In the genomic region with DNA sequence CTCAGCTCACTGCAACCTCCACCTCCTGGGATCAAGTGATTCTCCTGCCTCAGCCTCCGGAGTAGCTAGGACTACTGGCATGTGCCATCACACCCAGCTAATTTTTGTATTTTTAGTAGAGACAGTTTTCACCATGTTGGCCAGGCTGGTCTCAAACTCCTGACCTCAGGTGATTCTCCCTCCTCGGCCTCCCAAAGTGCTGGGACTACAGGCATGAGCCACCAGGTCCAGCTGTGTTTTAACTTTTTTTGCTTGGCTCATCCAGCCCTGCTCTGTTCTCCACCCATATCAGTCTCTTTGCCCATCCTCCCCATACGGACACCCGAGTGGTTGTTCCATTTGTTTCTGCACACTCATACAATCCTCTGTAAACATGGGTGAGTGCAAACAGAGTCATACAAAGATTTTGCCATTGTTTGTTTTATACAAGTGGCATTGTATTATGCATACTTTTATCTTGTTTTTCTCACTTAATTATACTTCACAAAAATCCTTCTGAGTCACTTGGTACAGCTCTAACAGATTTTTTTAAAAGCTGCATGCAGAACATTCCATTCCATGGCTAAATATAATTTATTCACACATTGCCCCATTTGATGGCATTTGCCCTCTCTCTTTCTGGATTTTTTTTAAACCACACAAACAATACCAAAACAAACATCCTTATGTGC, we compare ENCODE assay signal across 16 cellular contexts. TPM values are rescaled to one million over a fixed set of nuclear protein-coding genes. Genes with fewer than 3 reads are reported as not detected.
A peak's percentile ranks its signal among the peaks of the same experiment; 100 is the strongest.
DNase-seq lines count a peak whose midpoint lies in the region; ATAC-seq, FAIRE-seq and TF ChIP-seq lines count a peak whose summit lies in the region.
"Had no signal": no experiment of that assay in that cellular context is flagged by ENCODE, and none has a peak within 500 bp of the region (broad histone marks: within the 10 kb centered on the region; RNA-seq: fewer than 3 reads in every experiment).

No MANE protein-coding gene starts in this region.

- H3K4me1 ChIP-seq in HepG2 (ENCODE audit: insufficient read depth, low read length) (peaks cover 81% of the 10 kb centered on the region), upper lobe of left lung (peaks cover 3 to 24% (median 18%) of the 10 kb centered on the region in 4 donors)
- H3K4me1 ChIP-seq: prostate gland had no signal

- intact Hi-C loops in HepG2 (cut with micrococcal nuclease; ENCODE audit: unreplicated experiment) = no loop called here

- H3K27me3 ChIP-seq in HepG2 (ENCODE audit: control insufficient read depth in 1 of 2, insufficient read depth in 2 of 2, low read length in 2 of 2) (no peaks in the 10 kb centered on the region; a peak in 1 of 5 replicates), upper lobe of left lung (peaks cover 0 to 5% (median 2%) of the 10 kb centered on the region in 4 donors)

- TF ChIP-seq CTCF in HepG2 (CRISPR knock-in tag; IDR thresholded peaks at IDR 0.05) (no peak), upper lobe of left lung (IDR thresholded peaks at IDR 0.05) (no peak)

- TF ChIP-seq EP300 in HepG2 (IDR thresholded peaks at IDR 0.05; ENCODE audit: low read depth in 2 of 2, low read length in 2 of 2) (peak in 1 of 2 experiments; percentile 59; a peak in 1 of 4 replicates), HepG2 (CRISPR knock-in tag; IDR thresholded peaks at IDR 0.05; ENCODE audit: borderline replicate concordance) (no peak), upper lobe of left lung (IDR thresholded peaks at IDR 0.05) (peak in 2 of 4 donors; percentile 60 to 69)

- H3K9me3 ChIP-seq in HepG2 (ENCODE audit: low read length) (no peaks in the 10 kb centered on the region), upper lobe of left lung (no peaks in the 10 kb centered on the region)
- H3K9me3 ChIP-seq: prostate gland had no signal

- ATAC-seq in esophagus mucosa = peak; percentile 59
- no peak for ATAC-seq in HepG2
- peak; percentile 9 to 78 for ATAC-seq in upper lobe of left lung (ENCODE audit: low FRiP score in 2 of 2)

- TF ChIP-seq POLR2A in HepG2 (IDR thresholded peaks at IDR 0.05; ENCODE audit: insufficient read depth in 1 of 2, low read depth in 2 of 2, low read length in 2 of 2) = peak in 1 of 2 experiments; percentile 20; a peak in 1 of 4 replicates
- TF ChIP-seq POLR2A in upper lobe of left lung (IDR thresholded peaks at IDR 0.05) = no peak

- H3K4me2 ChIP-seq in HepG2 (ENCODE audit: low read depth, low read length) = peak overlapping the region; percentile 93

- WGBS in HepG2 (ENCODE audit: low lambda C conversion rate) = 52% methylated on average over 4 of the region's 4 CpGs
- 50 to 60% methylated on average over 4 of the region's 4 CpGs for WGBS in upper lobe of left lung, 2 donors

- CTCF ChIA-PET in HepG2 (lab: Yijun Ruan, JAX; ENCODE audit: low intra/inter-chr PET ratio, low total read pairs) = interaction anchor here (1.3 kb wide), 1 partner anchor 80 kb away, joined by 3 read pairs; no protein-coding TSS in a partner anchor

- H3K4me3 ChIP-seq in HepG2 (replicated peaks in 1 of 3; ENCODE audit: insufficient read depth in 1 of 3, low read depth in 2 of 3, low read length in 3 of 3) (peak overlapping the region; percentile 88 to 96 (median 91); a peak in 5 of 6 replicates), upper lobe of left lung (no peak overlapping the region)
- H3K4me3 ChIP-seq: prostate gland had no signal

- in situ Hi-C loops in HepG2 (cut with HindIII; ENCODE audit: extremely low pct_ligation_motif_present, low pct_unique_long_range_greater_than_20kb) = no loop called here

- TF ChIP-seq RAD21 in HepG2 (CRISPR knock-in tag; IDR thresholded peaks at IDR 0.05) = peak; percentile 59; the same call in 1 of the 2 replicates

- POLR2A ChIA-PET in HepG2 (lab: Yijun Ruan, JAX) = interaction anchor here (0.8 to 13.2 kb wide), 16 partner anchors 9 to 123 kb away, joined by 3 to 317 read pairs (median 9); no protein-coding TSS in a partner anchor

- peaks cover 98% of the 10 kb centered on the region for H3K79me2 ChIP-seq in HepG2 (ENCODE audit: insufficient read depth, low read length)

- H4K20me1 ChIP-seq in HepG2 (ENCODE audit: insufficient read depth, low read length) = peaks cover 98% of the 10 kb centered on the region

- DNase-seq in SHP77 treated with DMSO at 0.1 percent for 48 hours (lab: John Stamatoyannopoulos, UW) (peak; percentile 23), HepG2 (ENCODE audit: low spot score) (peak; percentile 80), upper lobe of left lung (no peak), HUDEP-2 (lab: John Stamatoyannopoulos, UW; ENCODE audit: unreplicated experiment in 76 of 76) (no peak), GM03348 (ENCODE audit: low spot score) (no peak)
- no peak for DNase-seq in activated CD4-positive, alpha-beta T cell treated with anti-CD3 and anti-CD28 coated beads for 48 hours
- DNase-seq: activated gamma-delta T cell treated with Interleukin-2 at 50 U/mL for 16 hours; EL; KBM-7; NCI-H1930; NK-92 treated with Interleukin-12 subunit alpha and Interleukin-12 subunit beta, amount 100 ng/mL, for 24 hours; stimulated activated naive CD4-positive, alpha-beta T cell had no signal

- BruUV-seq in HepG2 (replicated peaks; lab: Mats Ljungman, UMichigan) = no TSS peak

- H3K9ac ChIP-seq in HepG2 (ENCODE audit: insufficient read depth, low read depth, low read length) = peak overlapping the region; percentile 98; the same call in 1 of the 2 replicates

- no peak overlapping the region for H2AFZ ChIP-seq in HepG2 (ENCODE audit: low read length)

- H3K27ac ChIP-seq in HepG2 (ENCODE audit: extremely low read length, insufficient read depth, low read length) = peak overlapping the region; percentile 99
- H3K27ac ChIP-seq in upper lobe of left lung = peak overlapping the region in 1 of 4 donors; percentile 46
- H3K27ac ChIP-seq: prostate gland had no signal

- H3K36me3 ChIP-seq in HepG2 (replicated peaks in 1 of 2; ENCODE audit: control insufficient read depth in 1 of 2, insufficient read depth in 2 of 2, low read length in 2 of 2) (peaks cover 61 to 95% of the 10 kb centered on the region in 2 experiments), upper lobe of left lung (no peaks in the 10 kb centered on the region)
- H3K36me3 ChIP-seq: prostate gland had no signal

- no peak for FAIRE-seq in HepG2 (lab: Jason Lieb, UNC)
- FAIRE-seq: islet of Langerhans had no signal

TF ChIP-seq in HepG2, 621 proteins besides CTCF, POLR2A, EP300 and RAD21 (continues in another document):
- TF ChIP-seq TEF (CRISPR knock-in tag; IDR thresholded peaks at IDR 0.05) (no peak), ZNF121 (CRISPR knock-in tag; IDR thresholded peaks at IDR 0.05) (no peak), FOXO1 (CRISPR knock-in tag; IDR thresholded peaks at IDR 0.05) (peak; percentile 21; the same call in 1 of the 2 replicates)

RNA-seq across cellular contexts. Expression of gene APOB, which starts 5.3 kb away (rescaled TPM):
- total RNA-seq in esophagus mucosa = 0.20 TPM
- total RNA-seq in HepG2 (2016; rRNA removed; fragmentation: Illumina TruSeq; extraction: Trizol) = 2,017 and 2,515 TPM in 2 replicates
- total RNA-seq in HepG2 (2016; cell fraction: cytosol; rRNA removed; fragmentation: Illumina TruSeq; extraction: Trizol; ENCODE audit: low read depth) = 102 and 113 TPM in 2 replicates
- 1,811 and 2,334 TPM in 2 replicates for total RNA-seq in HepG2 (2016; cell fraction: insoluble cytoplasmic fraction; rRNA removed; fragmentation: Illumina TruSeq; extraction: Trizol)
- total RNA-seq in HepG2 (2016; cell fraction: membrane; rRNA removed; fragmentation: Illumina TruSeq; extraction: Trizol) = 341 and 391 TPM in 2 replicates
- 3,623 and 4,305 TPM in 2 replicates for total RNA-seq in HepG2 (2016; cell fraction: nucleus; rRNA removed; fragmentation: Illumina TruSeq; extraction: Trizol)
- 1,226 and 1,569 TPM in 2 replicates for polyA plus RNA-seq in HepG2 (2011; rRNA removed)
- polyA plus RNA-seq in HepG2 (2011; cell fraction: cytosol; rRNA removed) = 779 and 1,118 TPM in 2 replicates
- 609 and 698 TPM in 2 replicates for polyA plus RNA-seq in HepG2 (2011; cell fraction: nucleus; rRNA removed)
- polyA plus RNA-seq in HepG2 (2012) = 1,387 and 2,007 TPM in 2 replicates
- 27.1 and 29.9 TPM in 2 replicates for polyA plus RNA-seq in HepG2 (2016; cell fraction: cytosol; fragmentation: Illumina TruSeq; extraction: Trizol; ENCODE audit: low read depth)
- 658 and 677 TPM in 2 replicates for polyA plus RNA-seq in HepG2 (2016; cell fraction: insoluble cytoplasmic fraction; fragmentation: Illumina TruSeq; extraction: Trizol; ENCODE audit: low read depth)
- polyA plus RNA-seq in HepG2 (2016; cell fraction: membrane; fragmentation: Illumina TruSeq; extraction: Trizol; ENCODE audit: low read depth) = 39.5 and 51.6 TPM in 2 replicates
- polyA plus RNA-seq in HepG2 (2016; cell fraction: nucleus; fragmentation: Illumina TruSeq; extraction: Trizol; ENCODE audit: insufficient read depth, low read depth) = 1,507 and 1,591 TPM in 2 replicates
- polyA minus RNA-seq in HepG2 (2011; rRNA and poly(A)+ RNA removed; ENCODE audit: low replicate concordance) = 3.3 and 5,189 TPM in 2 replicates
- 4,783 and 5,517 TPM in 2 replicates for polyA minus RNA-seq in HepG2 (2011; cell fraction: cytosol; rRNA and poly(A)+ RNA removed)
- 3,357 and 4,547 TPM in 2 replicates for polyA minus RNA-seq in HepG2 (2011; cell fraction: nucleus; rRNA and poly(A)+ RNA removed)
- 1 to 10 TPM in 3 of 6 donors, under 1 TPM in 3; under 0.01 to 2.1 (median 0.60) TPM for total RNA-seq in upper lobe of left lung
- total RNA-seq: SK-MEL-5 had no signal

Comparison
In these comparisons a context has a peak if more than half of its experiments do, and no peak if none do; other contexts are left out.
1. DNase-seq: peak in SHP77 treated with DMSO at 0.1 percent for 48 hours (single experiment) and HepG2 (single experiment); none in upper lobe of left lung (0 of 2), activated CD4-positive, alpha-beta T cell treated with anti-CD3 and anti-CD28 coated beads for 48 hours (single experiment), HUDEP-2 (0 of 76) and GM03348 (single experiment).
2. H3K4me3 ChIP-seq: peak in HepG2 (3 of 3); none in upper lobe of left lung (0 of 4).
3. RNA of gene APOB, which starts 5.3 kb away (total RNA-seq): 102 to 4,305 TPM in HepG2; under 0.01 to 2.1 TPM in upper lobe of left lung and 0.20 TPM in esophagus mucosa (single experiment); every median in the first group is over 10 times any median in the second.